In the genomic region with DNA sequence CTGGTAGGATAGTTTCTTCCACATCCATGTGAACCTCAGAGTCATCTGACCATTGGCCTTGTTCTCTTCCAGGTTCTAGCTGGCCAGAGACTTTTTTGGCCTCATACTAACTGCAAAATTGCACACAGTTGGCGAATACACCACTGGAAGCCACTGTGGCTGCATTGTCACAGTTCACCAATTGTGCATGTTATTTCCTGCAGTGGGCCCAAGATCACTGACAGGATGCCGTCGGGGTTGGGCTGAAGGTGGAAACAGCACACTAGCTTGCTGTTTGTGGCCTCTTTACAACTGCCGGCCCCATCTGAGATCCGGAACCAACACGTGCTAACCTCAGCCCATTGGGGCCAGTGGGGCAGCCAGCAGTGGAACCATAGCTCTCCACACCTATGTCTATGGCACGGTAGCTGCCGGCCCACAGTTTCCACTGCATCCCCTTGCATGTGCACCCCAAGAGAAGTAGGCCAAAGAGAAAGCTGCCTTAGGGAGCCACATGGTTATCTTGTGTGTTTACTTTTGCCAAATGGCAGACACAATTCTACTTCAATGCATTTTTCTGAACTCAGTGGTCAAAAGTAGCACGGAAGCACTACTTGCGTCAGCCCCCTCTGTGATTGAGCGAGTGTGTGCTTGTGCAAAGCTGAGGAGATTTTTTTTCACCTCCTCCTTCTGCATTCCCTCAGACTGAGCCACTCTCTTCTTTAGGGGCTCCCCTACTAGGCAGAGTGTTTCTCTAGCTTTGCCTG, we compare ENCODE assay signal across 8 cellular contexts.
DNase-seq lines count a peak whose midpoint lies in the region; ATAC-seq and TF ChIP-seq lines count a peak whose summit lies in the region.

No MANE protein-coding gene starts in this region.

- in situ Hi-C loops in ACHN (cut with HindIII; ENCODE audit: low pct_ligation_motif_present, low pct_unique_long_range_greater_than_20kb, low sequenced_read_pairs), result no loop called here

- CTCF ChIA-PET in Calu3 (lab: Charles Lee), result no interaction called here

- no TSS peak for BruUV-seq in Calu3 (replicated peaks; lab: Mats Ljungman, UMichigan)

- no peak overlapping the region; the same call in 1 of the 2 replicates for H3K4me3 ChIP-seq in GM06990 (replicated peaks; ENCODE audit: low read depth, low read length)

- intact Hi-C loops in Calu3 (cut with micrococcal nuclease; ENCODE audit: unreplicated experiment), result no loop called here

- H3K4me3 Mint-ChIP-seq in Calu3 (ENCODE audit: low read depth, unreplicated experiment), result no peak overlapping the region

- H3K4me1 Mint-ChIP-seq in Calu3 (ENCODE audit: low read depth, unreplicated experiment), result peaks cover 11% of the 10 kb centered on the region

- no peaks in the 10 kb centered on the region for H3K27me3 Mint-ChIP-seq in Calu3 (ENCODE audit: unreplicated experiment)

- no peaks in the 10 kb centered on the region for H3K36me3 Mint-ChIP-seq in Calu3 (ENCODE audit: insufficient read depth, unreplicated experiment)

- no peak for TF ChIP-seq CTCF in GM06990 (IDR thresholded peaks at IDR 0.05; ENCODE audit: insufficient read depth, low read length, poor library complexity, severe bottlenecking)
- TF ChIP-seq CTCF in Calu3 (IDR thresholded peaks at IDR 0.05; ENCODE audit: unreplicated experiment), result no peak

- no peaks in the 10 kb centered on the region for H3K36me3 ChIP-seq in GM06990 (ENCODE audit: control insufficient read depth, insufficient read depth, low read length)

- peak; percentile 85 for DNase-seq in GM06990 (ENCODE audit: extremely low read depth, insufficient read length)
- DNase-seq in stimulated activated CD8-positive, alpha-beta memory T cell treated with anti-CD3 and anti-CD28 coated beads, Interleukin-12 subunit alpha, Interleukin-12 subunit beta, amount 100 ng/mL, for 4 hours (ENCODE audit: low read depth), result peak; percentile 37
- DNase-seq in ACHN, result no peak
- no peak for DNase-seq in Calu3
- no peak for DNase-seq in hypothalamus (lab: John Stamatoyannopoulos, UW)

- ATAC-seq in HG02678 (IDR thresholded peaks at IDR 0.05; ENCODE audit: unreplicated experiment) (peak; percentile 46), esophagus mucosa (peak; percentile 64)
- peak; percentile 12 to 32 for ATAC-seq in activated CD4-positive, CD25-positive, alpha-beta regulatory T cell treated with anti-CD3 and anti-CD28 coated beads, Interleukin-2, amount 50 U/mL, for 24 hours

- H3K27me3 ChIP-seq in GM06990 (replicated peaks; ENCODE audit: control insufficient read depth, insufficient read depth, low read length), result no peaks in the 10 kb centered on the region

- H3K27ac Mint-ChIP-seq in Calu3 (ENCODE audit: unreplicated experiment), result no peak overlapping the region

- H3K9me3 Mint-ChIP-seq in Calu3 (ENCODE audit: low read depth, unreplicated experiment), result no peaks in the 10 kb centered on the region

Comparison
In these comparisons a context has a peak if more than half of its experiments do, and no peak if none do; other contexts are left out.
1. DNase-seq: peak in GM06990 (single experiment) and stimulated activated CD8-positive, alpha-beta memory T cell treated with anti-CD3 and anti-CD28 coated beads, Interleukin-12 subunit alpha, Interleukin-12 subunit beta, amount 100 ng/mL, for 4 hours (single experiment); none in ACHN (single experiment), Calu3 (single experiment) and hypothalamus (0 of 51).
2. Peak in every context shown above with its lines, with median percentiles within 50 percentile points of each other: ATAC-seq.